ENCODE assay signal across 15 cellular contexts in genomic region chr2:232133078-232133477, GRCh38.
DNase-seq lines count a peak whose midpoint lies in the region; ATAC-seq and TF ChIP-seq lines count a peak whose summit lies in the region.
"Had no signal": no experiment of that assay in that cellular context is flagged by ENCODE, and none has a peak within 500 bp of the region (broad histone marks: within the 10 kb centered on the region; RNA-seq: fewer than 3 reads in every experiment).

No MANE protein-coding gene starts in this region.

- H3K79me2 ChIP-seq in GM23338 (replicated peaks; ENCODE audit: insufficient read depth), result no peaks in the 10 kb centered on the region

- POLR2A ChIA-PET in RWPE1 (lab: Yijun Ruan, JAX; ENCODE audit: low non-redundant PET), result no interaction called here

- no peaks in the 10 kb centered on the region; the same call in 2 of the 3 replicates for H3K36me3 Mint-ChIP-seq in GM23338 (ENCODE audit: low read depth)

- H3K9me3 Mint-ChIP-seq in GM23338, result no peaks in the 10 kb centered on the region
- H3K9me3 Mint-ChIP-seq: central memory CD8-positive, alpha-beta T cell; naive B cell; T-helper 1 cell treated with Interleukin-12 subunit alpha and Interleukin-12 subunit beta and Interleukin-4 antibody, amounts not matched to agents 30 μg/mL and 1 μg/mL, for 36 hours had no signal

- peaks cover 18% of the 10 kb centered on the region for H3K4me1 ChIP-seq in GM23338 (ENCODE audit: insufficient read depth)
- H3K4me1 ChIP-seq: sigmoid colon had no signal

- H3F3A ChIP-seq in GM23338 (replicated peaks; ENCODE audit: low read depth), result no peaks in the 10 kb centered on the region

- no peaks in the 10 kb centered on the region for H3K27me3 ChIP-seq in GM23338 (ENCODE audit: insufficient read depth)
- H3K27me3 ChIP-seq: sigmoid colon had no signal

- no peak overlapping the region for H3K4me3 Mint-ChIP-seq in GM23338
- H3K4me3 Mint-ChIP-seq: central memory CD8-positive, alpha-beta T cell; naive B cell; T-helper 1 cell treated with Interleukin-12 subunit alpha and Interleukin-12 subunit beta and Interleukin-4 antibody, amounts not matched to agents 30 μg/mL and 1 μg/mL, for 36 hours had no signal

- H3K4me2 ChIP-seq in GM23338, result no peak overlapping the region

- CTCF ChIA-PET in RWPE1 (lab: Yijun Ruan, JAX), result interaction anchor here (0.6 to 1.0 kb wide), 2 partner anchors 11 to 1665 kb away, joined by 4 to 6 read pairs; no protein-coding TSS in a partner anchor

- no peak overlapping the region for H2AFZ ChIP-seq in GM23338

- H3K27ac Mint-ChIP-seq in GM23338, result peak overlapping the region; percentile 30; the same call in 1 of the 2 replicates
- H3K27ac Mint-ChIP-seq: T-helper 1 cell treated with Interleukin-12 subunit alpha and Interleukin-12 subunit beta and Interleukin-4 antibody, amounts not matched to agents 30 μg/mL and 1 μg/mL, for 36 hours had no signal

- no peak overlapping the region for H3K27ac ChIP-seq in GM23338 (ENCODE audit: low read depth)
- no peak overlapping the region for H3K27ac ChIP-seq in RWPE1
- H3K27ac ChIP-seq: sigmoid colon had no signal

- ATAC-seq in GM23338, result peak; percentile 95
- ATAC-seq in HG03565 (IDR thresholded peaks at IDR 0.05; ENCODE audit: unreplicated experiment), result no peak

- no peak overlapping the region for H3K4me3 ChIP-seq in GM23338
- H3K4me3 ChIP-seq: sigmoid colon had no signal

- DNase-seq in AG08395 (ENCODE audit: low spot score) (peak; percentile 13), GM23338 (ENCODE audit: low spot score) (peak; percentile 62), RWPE1 (ENCODE audit: low spot score) (peak; percentile 7), hepatic stellate cell (ENCODE audit: low spot score) (peak; percentile 7), KG1 (lab: John Stamatoyannopoulos, UW) (no peak), GM19240 (ENCODE audit: insufficient read length, low spot score) (no peak), NCI-H774 (lab: John Stamatoyannopoulos, UW) (no peak)
- DNase-seq: activated CD4-positive, alpha-beta T cell treated with anti-CD3 and anti-CD28 coated beads, Interleukin-2, amount 50 U/mL, for 4 hours; activated gamma-delta T cell treated with Interleukin-2 at 50 U/mL for 16 hours; naive B cell; NCI-H2171 treated with DMSO at 0.1 percent for 48 hours; sigmoid colon had no signal

- peak in 1 of 2 experiments; percentile 28; a peak in 2 of 4 replicates for TF ChIP-seq CTCF in GM23338 (conservative IDR thresholded peaks at IDR 0.05; ENCODE audit: low read depth in 2 of 2)
- no peak for TF ChIP-seq CTCF in RWPE1 (conservative IDR thresholded peaks at IDR 0.05; ENCODE audit: low read depth)

- H3K4me1 Mint-ChIP-seq in GM23338, result peaks cover 22% of the 10 kb centered on the region
- H3K4me1 Mint-ChIP-seq: central memory CD8-positive, alpha-beta T cell had no signal

- H3K9me2 ChIP-seq in GM23338 (ENCODE audit: insufficient read depth), result no peaks in the 10 kb centered on the region

- no peaks in the 10 kb centered on the region for H4K20me1 ChIP-seq in GM23338 (replicated peaks; ENCODE audit: insufficient read depth)

- no peaks in the 10 kb centered on the region for H3K36me3 ChIP-seq in GM23338 (ENCODE audit: insufficient read depth)

- H3K27me3 Mint-ChIP-seq in GM23338 (ENCODE audit: insufficient read depth, low read depth, poor library complexity), result peaks cover 5% of the 10 kb centered on the region
- H3K27me3 Mint-ChIP-seq: central memory CD8-positive, alpha-beta T cell; naive B cell had no signal

TF ChIP-seq in GM23338, 12 proteins besides CTCF, POLR2A, EP300 and RAD21 (continues in another document):
- no peak for TF ChIP-seq ZNF331 (CRISPR knock-in tag; IDR thresholded peaks at IDR 0.05; ENCODE audit: low read depth)
- no peak for TF ChIP-seq POLR2AphosphoS5 (IDR thresholded peaks at IDR 0.05; ENCODE audit: low read depth)
- TF ChIP-seq CREB1 (CRISPR knock-in tag; IDR thresholded peaks at IDR 0.05; ENCODE audit: low read depth), result no peak
- no peak for TF ChIP-seq EZH2phosphoT487 (IDR thresholded peaks at IDR 0.05; ENCODE audit: unreplicated experiment)
- TF ChIP-seq, protein P1, sequence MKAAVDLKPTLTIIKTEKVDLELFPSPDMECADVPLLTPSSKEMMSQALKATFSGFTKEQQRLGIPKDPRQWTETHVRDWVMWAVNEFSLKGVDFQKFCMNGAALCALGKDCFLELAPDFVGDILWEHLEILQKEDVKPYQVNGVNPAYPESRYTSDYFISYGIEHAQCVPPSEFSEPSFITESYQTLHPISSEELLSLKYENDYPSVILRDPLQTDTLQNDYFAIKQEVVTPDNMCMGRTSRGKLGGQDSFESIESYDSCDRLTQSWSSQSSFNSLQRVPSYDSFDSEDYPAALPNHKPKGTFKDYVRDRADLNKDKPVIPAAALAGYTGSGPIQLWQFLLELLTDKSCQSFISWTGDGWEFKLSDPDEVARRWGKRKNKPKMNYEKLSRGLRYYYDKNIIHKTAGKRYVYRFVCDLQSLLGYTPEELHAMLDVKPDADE (IDR thresholded peaks at IDR 0.05), result no peak
- TF ChIP-seq STAT1 (IDR thresholded peaks at IDR 0.05; ENCODE audit: unreplicated experiment), result no peak
- TF ChIP-seq NANOG (IDR thresholded peaks at IDR 0.05; ENCODE audit: borderline replicate concordance), result no peak
- no peak for TF ChIP-seq REST (IDR thresholded peaks at IDR 0.05; ENCODE audit: unreplicated experiment)

Comparison
In these comparisons a context has a peak if more than half of its experiments do, and no peak if none do; other contexts are left out.
1. DNase-seq: peak in AG08395 (single experiment), GM23338 (single experiment), RWPE1 (single experiment) and hepatic stellate cell (single experiment); none in KG1 (single experiment), GM19240 (single experiment) and NCI-H774 (single experiment).